Comparison of ENCODE assay signal across 12 cellular contexts in genomic region chr19:56672610-56673009, GRCh38. TPM values are rescaled to one million over a fixed set of nuclear protein-coding genes. Genes with fewer than 3 reads are reported as not detected.
"Had no signal": no experiment of that assay in that cellular context is flagged by ENCODE, and none has a peak within 500 bp of the region (broad histone marks: within the 10 kb centered on the region; RNA-seq: fewer than 3 reads in every experiment).

No MANE protein-coding gene starts in this region.

RNA-seq across cellular contexts. Expression of gene ZNF835, which starts 1.1 kb away (rescaled TPM):
- total RNA-seq: mesothelial cell of epicardium, neural crest cell had no signal
- polyA plus RNA-seq: mammary epithelial cell had no signal

RNA-seq across cellular contexts. Expression of gene SMIM17, which starts 29.7 kb away (rescaled TPM):
- total RNA-seq: lower lobe of right lung, mononuclear cell, osteoblast, prostate gland, right lobe of liver, subcutaneous adipose tissue, ureter had no signal
- polyA plus RNA-seq: immature natural killer cell, liver, mammary epithelial cell had no signal
